ENCODE assay signal across 10 cellular contexts in the genomic region with DNA sequence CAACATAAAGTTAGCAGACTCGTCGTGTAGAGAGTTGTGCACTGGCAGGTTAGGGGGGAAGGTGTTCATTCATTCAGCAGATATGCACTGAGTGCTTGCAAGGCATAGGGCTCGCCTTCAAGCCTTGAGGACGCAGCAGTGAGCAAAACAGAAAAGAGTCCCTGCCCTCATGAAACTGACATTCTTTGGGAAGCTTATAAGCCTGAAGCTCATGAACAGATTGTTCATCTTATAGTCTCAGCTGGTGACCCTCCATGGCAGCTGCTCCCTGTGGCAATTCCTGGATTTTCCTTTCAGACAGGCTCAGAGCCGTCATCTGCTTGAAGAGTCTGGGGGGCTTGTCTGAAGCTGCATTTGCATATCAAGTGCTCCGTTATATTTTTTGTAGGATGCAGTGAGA.
DNase-seq lines count a peak whose midpoint lies in the region; FAIRE-seq and TF ChIP-seq lines count a peak whose summit lies in the region.
"Had no signal": no experiment of that assay in that cellular context is flagged by ENCODE, and none has a peak within 500 bp of the region (broad histone marks: within the 10 kb centered on the region; RNA-seq: fewer than 3 reads in every experiment).

No MANE protein-coding gene starts in this region.

- H3K4me1 ChIP-seq in right atrium auricular region: peaks cover 0 to 91% of the 10 kb centered on the region in 2 donors
- H3K4me1 ChIP-seq in keratinocyte (ENCODE audit: control insufficient read depth, extremely low read depth, insufficient read depth, low read length): peaks cover 61% of the 10 kb centered on the region
- H3K4me1 ChIP-seq in uterus: peaks cover 0 to 8% of the 10 kb centered on the region in 2 donors

- TF ChIP-seq POLR2A in uterus (IDR thresholded peaks at IDR 0.05): no peak

- no peaks in the 10 kb centered on the region for H3K36me3 ChIP-seq in right atrium auricular region
- no peaks in the 10 kb centered on the region for H3K36me3 ChIP-seq in WERI-Rb-1
- H3K36me3 ChIP-seq in keratinocyte (ENCODE audit: control insufficient read depth in 2 of 2, extremely low read depth in 1 of 2, insufficient read depth in 2 of 2, low read length in 2 of 2): no peaks in the 10 kb centered on the region
- H3K36me3 ChIP-seq in uterus: no peaks in the 10 kb centered on the region

- TF ChIP-seq CTCF in right atrium auricular region (IDR thresholded peaks at IDR 0.05): no peak
- TF ChIP-seq CTCF in WERI-Rb-1 (IDR thresholded peaks at IDR 0.05; ENCODE audit: low read depth, low read length): no peak
- no peak for TF ChIP-seq CTCF in keratinocyte (optimal IDR thresholded peaks at IDR 0.05 in 1 of 3, IDR thresholded peaks at IDR 0.05 in 1 of 3, conservative IDR thresholded peaks at IDR 0.05 in 1 of 3; ENCODE audit: extremely low read depth in 1 of 3, insufficient read depth in 2 of 3, low read length in 3 of 3)
- TF ChIP-seq CTCF in uterus (IDR thresholded peaks at IDR 0.05): no peak

- no peak overlapping the region for H3K9ac ChIP-seq in keratinocyte (ENCODE audit: control insufficient read depth, extremely low read depth, insufficient read depth, low read length)

- H4K20me1 ChIP-seq in keratinocyte (ENCODE audit: control insufficient read depth, extremely low read depth, insufficient read depth, low read length): no peaks in the 10 kb centered on the region

- no peaks in the 10 kb centered on the region for H3K9me1 ChIP-seq in keratinocyte (ENCODE audit: control insufficient read depth, extremely low read depth, insufficient read depth, low read length)

- no peak overlapping the region for H3K4me3 ChIP-seq in right atrium auricular region
- H3K4me3 ChIP-seq in WERI-Rb-1 (ENCODE audit: low read depth, low read length): no peak overlapping the region
- H3K4me3 ChIP-seq in keratinocyte (ENCODE audit: control insufficient read depth in 2 of 3, extremely low read depth in 1 of 3, insufficient read depth in 2 of 3, low read depth in 1 of 3, low read length in 3 of 3): no peak overlapping the region
- H3K4me3 ChIP-seq in uterus: no peak overlapping the region

- DNase-seq in right atrium auricular region (ENCODE audit: low spot score) (no peak), cardiac septum (ENCODE audit: low spot score) (no peak), WERI-Rb-1 (peak; percentile 38), keratinocyte (ENCODE audit: low read depth, low spot score) (no peak), uterus (no peak), 8988T (no peak)
- DNase-seq in stimulated activated naive CD4-positive, alpha-beta T cell treated with Interleukin-2 at 50 U/mL for 16 hours (lab: John Stamatoyannopoulos, UW): no peak
- no peak for DNase-seq in activated CD4-positive, CD25-positive, alpha-beta regulatory T cell treated with anti-CD3 and anti-CD28 coated beads, Interleukin-2, amount 50 U/mL, for 72 hours
- DNase-seq: activated CD4-positive, CD25-positive, alpha-beta regulatory T cell had no signal

- H3K27me3 ChIP-seq in right atrium auricular region (no peaks in the 10 kb centered on the region), WERI-Rb-1 (ENCODE audit: insufficient read depth, low read depth, severe bottlenecking) (no peaks in the 10 kb centered on the region), keratinocyte (ENCODE audit: control insufficient read depth, extremely low read depth, insufficient read depth, low read length) (no peaks in the 10 kb centered on the region), uterus (no peaks in the 10 kb centered on the region)

- no peak overlapping the region for H2AFZ ChIP-seq in keratinocyte (ENCODE audit: control insufficient read depth, low read length)

- no peak for FAIRE-seq in keratinocyte (lab: Jason Lieb, UNC)
- FAIRE-seq: GM12891 had no signal

- no peaks in the 10 kb centered on the region for H3K9me3 ChIP-seq in right atrium auricular region
- no peaks in the 10 kb centered on the region for H3K9me3 ChIP-seq in WERI-Rb-1 (ENCODE audit: severe bottlenecking)
- H3K9me3 ChIP-seq in keratinocyte (ENCODE audit: control insufficient read depth, low read depth, low read length): no peaks in the 10 kb centered on the region
- no peaks in the 10 kb centered on the region for H3K9me3 ChIP-seq in uterus

- peak overlapping the region; percentile 82 to 93 for H3K27ac ChIP-seq in right atrium auricular region
- H3K27ac ChIP-seq in WERI-Rb-1: no peak overlapping the region
- H3K27ac ChIP-seq in keratinocyte (ENCODE audit: control insufficient read depth, insufficient read depth, low read length): no peak overlapping the region
- peak overlapping the region; percentile 37 to 69 for H3K27ac ChIP-seq in uterus

- intact Hi-C loops in cardiac septum (cut with DNase I) (loop anchor here (2.0 to 5.0 kb wide), 4 partner anchors 55 to 293 kb away; a partner anchor contains a TSS), uterus (cut with DNase I; ENCODE audit: low total_unique reads) (no loop called here)

- no peaks in the 10 kb centered on the region for H3K79me2 ChIP-seq in keratinocyte (ENCODE audit: control insufficient read depth, insufficient read depth, low read length)

- dilution Hi-C loops in keratinocyte (cut with MboI; ENCODE audit: extremely low pct_ligation_motif_present, low sequenced_read_pairs): loop anchor here (10.0 kb wide), 1 partner anchor 275 kb away; no protein-coding TSS in a partner anchor

- H3K4me2 ChIP-seq in keratinocyte (ENCODE audit: control insufficient read depth, extremely low read depth, insufficient read depth, low read depth, low read length): peak overlapping the region; percentile 37

Comparison
In these comparisons a context has a peak if more than half of its experiments do, and no peak if none do; other contexts are left out.
1. H3K27ac ChIP-seq: peak in right atrium auricular region (2 of 2) and uterus (2 of 2); none in WERI-Rb-1 (single experiment) and keratinocyte (single experiment).